20 cellular contexts compared by ENCODE assay signal in genomic region chr7:128110641-128111365, GRCh38.
DNase-seq lines count a peak whose midpoint lies in the region; ATAC-seq and TF ChIP-seq lines count a peak whose summit lies in the region.
"Had no signal": no experiment of that assay in that cellular context is flagged by ENCODE, and none has a peak within 500 bp of the region (broad histone marks: within the 10 kb centered on the region; RNA-seq: fewer than 3 reads in every experiment).

No MANE protein-coding gene starts in this region.

- H3K9me2 ChIP-seq in Karpas-422 (replicated peaks; ENCODE audit: insufficient read depth, low read length), result no peaks in the 10 kb centered on the region

- H4K20me1 ChIP-seq in Karpas-422 (ENCODE audit: insufficient read depth, low read depth, low read length), result 0 out of 2 replicates have a peak, but pooled peaks cover 2% of the 10 kb centered on the region

- no peak for DNase-seq in activated naive CD8-positive, alpha-beta T cell treated with anti-CD3 and anti-CD28 coated beads for 36 hours
- DNase-seq in Karpas-422 (peak; percentile 59), islet precursor cell (peak; percentile 20), upper lobe of right lung (peak; percentile 23), right atrium auricular region (ENCODE audit: low spot score) (no peak)
- no peak for DNase-seq in stimulated activated CD4-positive, alpha-beta T cell treated with anti-CD3 and anti-CD28 coated beads, Interleukin-15, amount 100 ng/mL, for 24 hours
- no peak for DNase-seq in effector CD4-positive, alpha-beta T cell
- DNase-seq: activated naive CD4-positive, alpha-beta T cell; body of pancreas; colonic mucosa; GOT3; heart right ventricle; immature natural killer cell; NCI-H1436; occipital lobe; PC-9; T1000 had no signal

- H3K4me1 ChIP-seq in Karpas-422 (ENCODE audit: low read length) (peaks cover 53% of the 10 kb centered on the region), upper lobe of right lung (peaks cover 12% of the 10 kb centered on the region), right atrium auricular region (peaks cover 0 to 12% of the 10 kb centered on the region in 2 donors)
- H3K4me1 ChIP-seq: body of pancreas, colonic mucosa, tibial artery had no signal

- H3K4me1 Mint-ChIP-seq in activated naive CD8-positive, alpha-beta T cell (ENCODE audit: low read depth), result peaks cover 70% of the 10 kb centered on the region
- peaks cover 54% of the 10 kb centered on the region for H3K4me1 Mint-ChIP-seq in activated naive CD8-positive, alpha-beta T cell treated with anti-CD3 and anti-CD28 coated beads for 36 hours

- no peak overlapping the region for H3K27ac Mint-ChIP-seq in activated naive CD8-positive, alpha-beta T cell
- no peak overlapping the region for H3K27ac Mint-ChIP-seq in activated naive CD8-positive, alpha-beta T cell treated with anti-CD3 and anti-CD28 coated beads for 36 hours

- TF ChIP-seq CTCF in upper lobe of right lung (IDR thresholded peaks at IDR 0.05) (no peak), right atrium auricular region (IDR thresholded peaks at IDR 0.05) (no peak)

- no peak for ATAC-seq in upper lobe of right lung
- ATAC-seq: activated CD4-positive, CD25-positive, alpha-beta regulatory T cell treated with anti-CD3 and anti-CD28 coated beads, Interleukin-2, amount 50 U/mL, for 24 hours; body of pancreas; heart right ventricle had no signal

- H3K79me2 ChIP-seq in Karpas-422 (ENCODE audit: low read length), result no peaks in the 10 kb centered on the region

- no peaks in the 10 kb centered on the region for H3K36me3 ChIP-seq in Karpas-422 (ENCODE audit: insufficient read depth, low read length)
- H3K36me3 ChIP-seq in upper lobe of right lung, result no peaks in the 10 kb centered on the region
- no peaks in the 10 kb centered on the region for H3K36me3 ChIP-seq in right atrium auricular region
- H3K36me3 ChIP-seq: colonic mucosa, heart right ventricle, tibial artery had no signal

- no peak overlapping the region for H3K4me3 ChIP-seq in Karpas-422 (ENCODE audit: low read length)
- no peak overlapping the region for H3K4me3 ChIP-seq in upper lobe of right lung
- no peak overlapping the region for H3K4me3 ChIP-seq in right atrium auricular region
- H3K4me3 ChIP-seq: body of pancreas, colonic mucosa, heart right ventricle, PC-9, tibial artery had no signal

- no peak overlapping the region for H3K4me2 ChIP-seq in Karpas-422 (ENCODE audit: low read depth, low read length, poor library complexity, severe bottlenecking)
- H3K4me2 ChIP-seq: PC-9 had no signal

- no peaks in the 10 kb centered on the region for H3K36me3 Mint-ChIP-seq in activated naive CD8-positive, alpha-beta T cell
- H3K36me3 Mint-ChIP-seq in activated naive CD8-positive, alpha-beta T cell treated with anti-CD3 and anti-CD28 coated beads for 36 hours, result no peaks in the 10 kb centered on the region
- H3K36me3 Mint-ChIP-seq: immature natural killer cell had no signal

- H3K9me3 ChIP-seq in Karpas-422 (ENCODE audit: low read length), result no peaks in the 10 kb centered on the region
- no peaks in the 10 kb centered on the region for H3K9me3 ChIP-seq in upper lobe of right lung
- no peaks in the 10 kb centered on the region for H3K9me3 ChIP-seq in right atrium auricular region
- H3K9me3 ChIP-seq: body of pancreas, colonic mucosa, heart right ventricle, tibial artery had no signal

- H3K27me3 Mint-ChIP-seq in activated naive CD8-positive, alpha-beta T cell, result no peaks in the 10 kb centered on the region
- no peaks in the 10 kb centered on the region for H3K27me3 Mint-ChIP-seq in activated naive CD8-positive, alpha-beta T cell treated with anti-CD3 and anti-CD28 coated beads for 36 hours

- H2AFZ ChIP-seq in Karpas-422 (ENCODE audit: low read length), result no peak overlapping the region
- H2AFZ ChIP-seq: PC-9 had no signal

- H3K27me3 ChIP-seq in Karpas-422 (ENCODE audit: low read length), result no peaks in the 10 kb centered on the region
- peaks cover 4% of the 10 kb centered on the region for H3K27me3 ChIP-seq in upper lobe of right lung
- no peaks in the 10 kb centered on the region for H3K27me3 ChIP-seq in right atrium auricular region
- H3K27me3 ChIP-seq: body of pancreas, colonic mucosa had no signal

- H3K9ac ChIP-seq in Karpas-422 (ENCODE audit: low read length), result 0 out of 2 replicates have a peak overlapping the region, but pooled peaks have one; percentile 1

- H3K9me3 Mint-ChIP-seq in activated naive CD8-positive, alpha-beta T cell (ENCODE audit: low read depth), result no peaks in the 10 kb centered on the region
- no peaks in the 10 kb centered on the region for H3K9me3 Mint-ChIP-seq in activated naive CD8-positive, alpha-beta T cell treated with anti-CD3 and anti-CD28 coated beads for 36 hours
- H3K9me3 Mint-ChIP-seq: immature natural killer cell had no signal

- H3K4me3 Mint-ChIP-seq in activated naive CD8-positive, alpha-beta T cell, result peak overlapping the region; percentile 30
- no peak overlapping the region for H3K4me3 Mint-ChIP-seq in activated naive CD8-positive, alpha-beta T cell treated with anti-CD3 and anti-CD28 coated beads for 36 hours

- intact Hi-C loops in upper lobe of right lung (cut with DNase I), result no loop called here

- no peak overlapping the region for H3K27ac ChIP-seq in Karpas-422 (ENCODE audit: low read length)
- no peak overlapping the region for H3K27ac ChIP-seq in upper lobe of right lung
- no peak overlapping the region for H3K27ac ChIP-seq in right atrium auricular region
- H3K27ac ChIP-seq: body of pancreas, colonic mucosa, heart right ventricle, PC-9, tibial artery had no signal

Comparison
In these comparisons a context has a peak if more than half of its experiments do, and no peak if none do; other contexts are left out.
1. DNase-seq: peak in Karpas-422 (single experiment), islet precursor cell (single experiment) and upper lobe of right lung (single experiment); none in activated naive CD8-positive, alpha-beta T cell treated with anti-CD3 and anti-CD28 coated beads for 36 hours (single experiment), stimulated activated CD4-positive, alpha-beta T cell treated with anti-CD3 and anti-CD28 coated beads, Interleukin-15, amount 100 ng/mL, for 24 hours (single experiment), effector CD4-positive, alpha-beta T cell (single experiment) and right atrium auricular region (single experiment).